In the genomic region with DNA sequence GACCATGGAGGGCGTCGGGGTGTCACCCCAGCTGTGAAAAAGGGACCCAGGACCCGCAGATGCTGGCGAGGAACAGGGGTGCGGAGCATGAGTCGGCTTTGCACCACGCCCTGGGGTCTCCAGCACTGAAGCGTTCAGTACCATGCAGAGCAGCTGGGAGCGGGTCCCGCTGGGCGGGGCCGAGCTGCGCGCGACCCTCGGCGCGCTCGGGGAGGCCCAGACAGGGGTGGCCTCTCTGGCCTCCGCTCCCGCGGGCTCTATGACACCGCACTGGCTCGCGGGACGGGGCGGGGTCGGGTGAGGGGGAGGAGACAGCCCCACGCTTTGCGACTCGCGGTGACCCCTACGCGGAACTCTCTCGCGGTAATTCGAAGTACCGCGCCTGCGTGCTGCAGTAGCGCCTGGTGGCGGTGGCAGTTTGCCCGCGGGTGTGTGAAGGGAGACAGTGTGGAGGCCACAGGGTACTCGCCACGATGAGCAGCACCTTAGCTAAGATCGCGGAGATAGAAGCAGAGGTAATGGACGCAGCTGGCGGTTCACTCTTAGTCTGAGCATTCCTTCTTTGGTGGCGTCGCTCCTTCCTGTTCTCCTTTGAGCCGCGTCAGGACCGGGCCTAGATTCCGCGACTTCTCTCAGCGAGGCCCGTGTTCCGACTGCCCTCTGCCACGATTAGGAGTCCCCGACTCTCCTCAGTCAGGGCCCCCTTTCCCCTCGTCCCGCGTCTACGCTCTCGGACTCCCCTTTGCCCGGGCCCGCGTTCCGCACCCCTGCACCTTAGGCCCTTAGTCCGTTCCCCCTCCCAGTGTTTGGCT, we compare ENCODE assay signal across 8 cellular contexts. TPM values are rescaled to one million over a fixed set of nuclear protein-coding genes. Genes with fewer than 3 reads are reported as not detected.
DNase-seq lines count a peak whose midpoint lies in the region; ATAC-seq and TF ChIP-seq lines count a peak whose summit lies in the region.

A gene with protein sequence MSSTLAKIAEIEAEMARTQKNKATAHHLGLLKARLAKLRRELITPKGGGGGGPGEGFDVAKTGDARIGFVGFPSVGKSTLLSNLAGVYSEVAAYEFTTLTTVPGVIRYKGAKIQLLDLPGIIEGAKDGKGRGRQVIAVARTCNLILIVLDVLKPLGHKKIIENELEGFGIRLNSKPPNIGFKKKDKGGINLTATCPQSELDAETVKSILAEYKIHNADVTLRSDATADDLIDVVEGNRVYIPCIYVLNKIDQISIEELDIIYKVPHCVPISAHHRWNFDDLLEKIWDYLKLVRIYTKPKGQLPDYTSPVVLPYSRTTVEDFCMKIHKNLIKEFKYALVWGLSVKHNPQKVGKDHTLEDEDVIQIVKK (plus strand): TSS at position 394 of the 812 bp plus-strand sequence. CDS start 80 bp downstream, at position 474.

- no peaks in the 10 kb centered on the region for H3K27me3 Mint-ChIP-seq in T-helper 17 cell

- peaks cover 18% of the 10 kb centered on the region for H3K36me3 ChIP-seq in right atrium auricular region
- H3K36me3 ChIP-seq in uterus = no peaks in the 10 kb centered on the region

- H3K9me3 ChIP-seq in T-helper 17 cell (ENCODE audit: control insufficient read depth, low read length, poor library complexity, severe bottlenecking) = no peaks in the 10 kb centered on the region
- no peaks in the 10 kb centered on the region for H3K9me3 ChIP-seq in right atrium auricular region
- H3K9me3 ChIP-seq in uterus = no peaks in the 10 kb centered on the region

- peak within 1 kb of the TSS; percentile 91 for H3K27ac ChIP-seq in angular gyrus (ENCODE audit: low read depth, low read length)
- H3K27ac ChIP-seq in right atrium auricular region = peak within 1 kb of the TSS; percentile 83 to 88
- H3K27ac ChIP-seq in uterus = peak within 1 kb of the TSS; percentile 89 to 92

- peak; percentile 87 for DNase-seq in NCI-H1694 treated with DMSO at 0.1 percent for 48 hours (lab: John Stamatoyannopoulos, UW)
- DNase-seq in T-helper 17 cell = peak; percentile 93 to 95 (median 94)
- DNase-seq in right atrium auricular region (ENCODE audit: low spot score) = peak; percentile 96
- peak; percentile 76 for DNase-seq in pulmonary artery endothelial cell (ENCODE audit: low read depth, low spot score)
- peak; percentile 96 to 98 for DNase-seq in uterus

- ATAC-seq in HG02885 (IDR thresholded peaks at IDR 0.05; ENCODE audit: poor library complexity, unreplicated experiment) (peak; percentile 98), T-helper 17 cell (peak; percentile 98)

- H3K4me1 Mint-ChIP-seq in T-helper 17 cell = peaks cover 14% of the 10 kb centered on the region

- H3K27ac Mint-ChIP-seq in T-helper 17 cell = peak within 1 kb of the TSS; percentile 97

- H3K4me1 ChIP-seq in right atrium auricular region = peaks cover 0 to 14% of the 10 kb centered on the region in 2 donors
- H3K4me1 ChIP-seq in uterus = no peaks in the 10 kb centered on the region

- H3K36me3 Mint-ChIP-seq in T-helper 17 cell (ENCODE audit: low read depth) = peaks cover 6% of the 10 kb centered on the region

- H3K4me3 ChIP-seq in right atrium auricular region (peak within 1 kb of the TSS; percentile 72 to 83), uterus (peak within 1 kb of the TSS; percentile 55 to 87)

- intact Hi-C loops in uterus (cut with DNase I; ENCODE audit: low total_unique reads) = no loop called here

- TF ChIP-seq CTCF in right atrium auricular region (IDR thresholded peaks at IDR 0.05) (peak in 1 of 2 donors; percentile 39), uterus (IDR thresholded peaks at IDR 0.05) (peak in 1 of 4 experiments; percentile 37)

- H3K4me3 Mint-ChIP-seq in T-helper 17 cell = peak within 1 kb of the TSS; percentile 96

- TF ChIP-seq POLR2A in GM15510 (IDR thresholded peaks at IDR 0.05; ENCODE audit: borderline replicate concordance, extremely low read depth, insufficient read length) (peak; percentile 99), uterus (IDR thresholded peaks at IDR 0.05) (peak; percentile 84 to 92)

- H3K27me3 ChIP-seq in right atrium auricular region (no peaks in the 10 kb centered on the region), uterus (no peaks in the 10 kb centered on the region)

RNA-seq across cellular contexts. Expression of the gene that starts here (rescaled TPM):
- total RNA-seq in T-helper 17 cell (10 to 100 TPM; 33.2 to 50.9 TPM), right atrium auricular region (10 to 100 TPM; 63.6 to 95.7 TPM), pulmonary artery endothelial cell (77.3 and 79.3 TPM in 2 replicates), uterus (10 to 100 TPM in 3 of 4 donors, 1 to 10 TPM in 1; 9.2 to 98.2 (median 40.9) TPM)

Comparison
In these comparisons a context has a peak if more than half of its experiments do, and no peak if none do; other contexts are left out.
1. Peak in every context shown above with its lines: DNase-seq, ATAC-seq, H3K4me3 ChIP-seq and H3K27ac ChIP-seq.